1 cellular context compared by ENCODE assay signal in genomic region chr1:149899460-149900284, GRCh38.
TF ChIP-seq lines count a peak whose summit lies in the region.

TSS of gene BOLA1 (plus strand) at chr1:149899568. CDS start at chr1:149900060, 492 bp downstream.

TF ChIP-seq in HepG2, 621 proteins besides CTCF, POLR2A, EP300 and RAD21 (continued from another document and continues in another):
- TF ChIP-seq ELF3 (CRISPR knock-in tag; IDR thresholded peaks at IDR 0.05) (0 out of 2 replicates have a peak, but pooled peaks have one; percentile 42), SOX6 (IDR thresholded peaks at IDR 0.05) (no peak), SOX6 (CRISPR knock-in tag; IDR thresholded peaks at IDR 0.05) (0 out of 2 replicates have a peak, but pooled peaks have one; percentile 8), MBD4 (IDR thresholded peaks at IDR 0.05; ENCODE audit: borderline replicate concordance, low read length) (no peak), ZNF687 (CRISPR knock-in tag; IDR thresholded peaks at IDR 0.05) (peak; percentile 86), TCF7L2 (IDR thresholded peaks at IDR 0.05; ENCODE audit: low read depth, low read length) (no peak), ARHGAP35 (CRISPR knock-in tag; IDR thresholded peaks at IDR 0.05; ENCODE audit: borderline replicate concordance) (peak; percentile 27; the same call in 1 of the 2 replicates), DNMT1 (CRISPR knock-in tag; IDR thresholded peaks at IDR 0.05) (no peak), HNF4G (IDR thresholded peaks at IDR 0.05; ENCODE audit: borderline replicate concordance, low read depth, low read length) (0 out of 2 replicates have a peak, but pooled peaks have one; percentile 26), HNF4G (CRISPR knock-in tag; IDR thresholded peaks at IDR 0.05; ENCODE audit: borderline replicate concordance, low read depth) (no peak), MATR3 (CRISPR knock-in tag; IDR thresholded peaks at IDR 0.05) (no peak), NFYB (CRISPR knock-in tag; IDR thresholded peaks at IDR 0.05) (peak; percentile 64), KMT2B (CRISPR knock-in tag; IDR thresholded peaks at IDR 0.05) (peak; percentile 29; the same call in 1 of the 2 replicates), PCBP1 (IDR thresholded peaks at IDR 0.05; ENCODE audit: borderline replicate concordance, low read depth, low read length) (0 out of 2 replicates have a peak, but pooled peaks have one; percentile 21), MTF1 (CRISPR knock-in tag; IDR thresholded peaks at IDR 0.05) (no peak), REL (CRISPR knock-in tag; conservative IDR thresholded peaks at IDR 0.05) (no peak), ATF7 (IDR thresholded peaks at IDR 0.05) (no peak), ATF7 (CRISPR knock-in tag; IDR thresholded peaks at IDR 0.05) (no peak), GMEB2 (CRISPR knock-in tag; IDR thresholded peaks at IDR 0.05; ENCODE audit: low read depth) (0 out of 2 replicates have a peak, but pooled peaks have one; percentile 48), ZNF75D (CRISPR knock-in tag; IDR thresholded peaks at IDR 0.05; ENCODE audit: borderline replicate concordance) (no peak), ZNF530 (CRISPR knock-in tag; IDR thresholded peaks at IDR 0.05; ENCODE audit: low read depth) (no peak), TBX2 (CRISPR knock-in tag; IDR thresholded peaks at IDR 0.05; ENCODE audit: borderline replicate concordance) (peak; percentile 50; the same call in 1 of the 2 replicates), MAX (IDR thresholded peaks at IDR 0.05) (peak; percentile 71), KMT2A (CRISPR knock-in tag; IDR thresholded peaks at IDR 0.05) (peak; percentile 40; the same call in 1 of the 2 replicates), CEBPG (CRISPR knock-in tag; IDR thresholded peaks at IDR 0.05) (0 out of 2 replicates have a peak, but pooled peaks have one; percentile 6), FOXK1 (CRISPR knock-in tag; IDR thresholded peaks at IDR 0.05; ENCODE audit: borderline replicate concordance, low read depth) (peak; percentile 70; the same call in 1 of the 2 replicates), ZFP36L2 (CRISPR knock-in tag; IDR thresholded peaks at IDR 0.05) (no peak), TOE1 (CRISPR knock-in tag; IDR thresholded peaks at IDR 0.05) (no peak), ZNF788 (CRISPR knock-in tag; IDR thresholded peaks at IDR 0.05; ENCODE audit: borderline replicate concordance) (peak; percentile 46; the same call in 1 of the 2 replicates), PRDM10 (CRISPR knock-in tag; IDR thresholded peaks at IDR 0.05; ENCODE audit: low read depth) (peak; percentile 41; the same call in 1 of the 2 replicates), ZFP91 (CRISPR knock-in tag; IDR thresholded peaks at IDR 0.05; ENCODE audit: borderline replicate concordance) (peak; percentile 59; the same call in 1 of the 2 replicates), TOPORS (CRISPR knock-in tag; IDR thresholded peaks at IDR 0.05) (no peak), CCDC6 (CRISPR knock-in tag; IDR thresholded peaks at IDR 0.05) (0 out of 2 replicates have a peak, but pooled peaks have one; percentile 45), DR1 (CRISPR knock-in tag; IDR thresholded peaks at IDR 0.05) (peak; percentile 33; the same call in 1 of the 2 replicates), ZBTB26 (CRISPR knock-in tag; IDR thresholded peaks at IDR 0.05; ENCODE audit: borderline replicate concordance) (no peak), NFYC (CRISPR knock-in tag; IDR thresholded peaks at IDR 0.05) (peak; percentile 72), HMGXB3 (CRISPR knock-in tag; IDR thresholded peaks at IDR 0.05; ENCODE audit: borderline replicate concordance) (0 out of 2 replicates have a peak, but pooled peaks have one; percentile 39), SIN3B (IDR thresholded peaks at IDR 0.05; ENCODE audit: low read length) (no peak), SIX1 (CRISPR knock-in tag; IDR thresholded peaks at IDR 0.05; ENCODE audit: borderline replicate concordance) (no peak), ZNF639 (CRISPR knock-in tag; conservative IDR thresholded peaks at IDR 0.05) (no peak), ZNF772 (CRISPR knock-in tag; IDR thresholded peaks at IDR 0.05) (0 out of 2 replicates have a peak, but pooled peaks have one; percentile 41), BHLHE40 (IDR thresholded peaks at IDR 0.05; ENCODE audit: low read length) (peak; percentile 45; the same call in 1 of the 2 replicates)
